ENCODE assay signal across 8 cellular contexts in genomic region chr6:156777866-156778614, GRCh38. TPM values are rescaled to one million over a fixed set of nuclear protein-coding genes. Genes with fewer than 3 reads are reported as not detected.
A peak's percentile ranks its signal among the peaks of the same experiment; 100 is the strongest.
DNase-seq lines count a peak whose midpoint lies in the region; ATAC-seq and TF ChIP-seq lines count a peak whose summit lies in the region.

No MANE protein-coding gene starts in this region.

- peak overlapping the region; percentile 98 for H3K4me3 ChIP-seq in GM08714 (ENCODE audit: low read length)

- H3K4me3 Mint-ChIP-seq in stimulated activated memory B cell treated with anti-CD40 and anti-IgM and Interleukin-4, amounts not matched to agents 10 μg/mL and 1 μg/mL and 100 μg/mL, for 72 hours, result peak overlapping the region; percentile 91

- no peaks in the 10 kb centered on the region for H3K36me3 Mint-ChIP-seq in stimulated activated memory B cell treated with anti-CD40 and anti-IgM and Interleukin-4, amounts not matched to agents 10 μg/mL and 1 μg/mL and 100 μg/mL, for 72 hours

- no peak for TF ChIP-seq POLR2A in erythroblast (IDR thresholded peaks at IDR 0.05; ENCODE audit: low read length)

- DNase-seq in NCI-H2171 (lab: John Stamatoyannopoulos, UW) (peak; percentile 56), erythroblast (lab: John Stamatoyannopoulos, UW) (peak; percentile 75 to 85), myocyte (ENCODE audit: low read depth) (peak; percentile 63)
- peak; percentile 82 for DNase-seq in activated CD8-positive, alpha-beta memory T cell treated with anti-CD3 and anti-CD28 coated beads, Interleukin-2, amount 50 U/mL, for 48 hours

- no peaks in the 10 kb centered on the region for H3K27me3 Mint-ChIP-seq in stimulated activated memory B cell treated with anti-CD40 and anti-IgM and Interleukin-4, amounts not matched to agents 10 μg/mL and 1 μg/mL and 100 μg/mL, for 72 hours

- peak; percentile 11 for ATAC-seq in HG02571 (IDR thresholded peaks at IDR 0.05; ENCODE audit: unreplicated experiment)
- peak; percentile 69 for ATAC-seq in stimulated activated memory B cell treated with anti-CD40 and anti-IgM and Interleukin-4, amounts not matched to agents 10 μg/mL and 1 μg/mL and 100 μg/mL, for 72 hours
- ATAC-seq in GM18858 (IDR thresholded peaks at IDR 0.05; ENCODE audit: unreplicated experiment), result no peak

- H3K27ac Mint-ChIP-seq in stimulated activated memory B cell treated with anti-CD40 and anti-IgM and Interleukin-4, amounts not matched to agents 10 μg/mL and 1 μg/mL and 100 μg/mL, for 72 hours, result peak overlapping the region; percentile 97

- H3K9me3 Mint-ChIP-seq in stimulated activated memory B cell treated with anti-CD40 and anti-IgM and Interleukin-4, amounts not matched to agents 10 μg/mL and 1 μg/mL and 100 μg/mL, for 72 hours, result no peaks in the 10 kb centered on the region

- H3K4me1 Mint-ChIP-seq in stimulated activated memory B cell treated with anti-CD40 and anti-IgM and Interleukin-4, amounts not matched to agents 10 μg/mL and 1 μg/mL and 100 μg/mL, for 72 hours, result peaks cover 63% of the 10 kb centered on the region

RNA-seq across cellular contexts. Expression of gene ARID1B, which starts 0.9 kb away (rescaled TPM):
- total RNA-seq in myocyte, result 23.3 and 26.2 TPM in 2 replicates
- polyA plus RNA-seq in myocyte (2012), result 22.2 TPM
